In the genomic region with DNA sequence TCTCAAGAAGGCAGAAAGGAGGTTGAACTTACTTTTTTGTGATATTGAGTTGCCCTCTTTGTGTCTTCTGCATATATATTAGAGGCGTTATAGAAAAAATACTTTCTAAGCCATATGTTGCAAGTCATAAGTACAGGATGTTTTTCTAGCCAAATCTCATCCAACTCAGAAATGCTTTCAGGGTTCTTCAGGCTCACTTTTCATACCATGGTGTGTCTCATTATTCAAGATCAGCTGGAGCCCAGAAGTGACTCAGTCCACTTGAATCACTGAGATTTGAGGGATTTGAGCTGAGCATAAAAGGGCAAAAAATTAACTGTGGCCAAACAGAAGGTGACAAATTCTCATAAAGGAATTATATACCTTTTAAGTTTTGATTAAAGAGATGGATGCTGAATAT, we compare ENCODE assay signal across 13 cellular contexts.
DNase-seq lines count a peak whose midpoint lies in the region; ATAC-seq, FAIRE-seq and TF ChIP-seq lines count a peak whose summit lies in the region.
"Had no signal": no experiment of that assay in that cellular context is flagged by ENCODE, and none has a peak within 500 bp of the region (broad histone marks: within the 10 kb centered on the region; RNA-seq: fewer than 3 reads in every experiment).

No MANE protein-coding gene starts in this region.

- H3K79me1 ChIP-seq in mesenchymal stem cell (replicated peaks; ENCODE audit: low read length, poor library complexity, severe bottlenecking): no peaks in the 10 kb centered on the region

- H2BK5ac ChIP-seq in mesenchymal stem cell (ENCODE audit: low read depth, low read length, poor library complexity, severe bottlenecking): no peak overlapping the region

- H3K9ac ChIP-seq in HUES48 (ENCODE audit: low read depth, low read length): no peak overlapping the region
- peak overlapping the region; percentile 78 for H3K9ac ChIP-seq in mesenchymal stem cell (ENCODE audit: low read length)
- H3K9ac ChIP-seq: neural progenitor cell had no signal

- H2BK15ac ChIP-seq in mesenchymal stem cell (ENCODE audit: low read depth, poor library complexity, severe bottlenecking): no peak overlapping the region

- no peak for FAIRE-seq in D721Med (lab: Jason Lieb, UNC)

- H3K9me3 ChIP-seq in HUES48 (ENCODE audit: control insufficient read depth, insufficient read depth, low read length) (no peaks in the 10 kb centered on the region), mesenchymal stem cell (ENCODE audit: control insufficient read depth, low read length) (no peaks in the 10 kb centered on the region), WERI-Rb-1 (ENCODE audit: severe bottlenecking) (no peaks in the 10 kb centered on the region)
- H3K9me3 ChIP-seq: HAP-1 had no signal

- no peak overlapping the region for H3K23ac ChIP-seq in mesenchymal stem cell (ENCODE audit: low read length in 2 of 2)

- in situ Hi-C loops in KBM-7 (cut with MboI; ENCODE audit: low pct_unique_long_range_greater_than_20kb, low sequenced_read_pairs): no loop called here

- H3K4me3 ChIP-seq in HUES48 (ENCODE audit: low read depth, low read length): no peak overlapping the region
- no peak overlapping the region for H3K4me3 ChIP-seq in cardiac fibroblast (replicated peaks in 1 of 2; ENCODE audit: low read depth in 2 of 2, low read length in 2 of 2)
- H3K4me3 ChIP-seq in mesenchymal stem cell (ENCODE audit: insufficient read depth in 1 of 2, low read depth in 1 of 2, low read length in 2 of 2): peak overlapping the region in 1 of 2 experiments; percentile 22
- H3K4me3 ChIP-seq in WERI-Rb-1 (ENCODE audit: low read depth, low read length): no peak overlapping the region
- H3K4me3 ChIP-seq: HAP-1, neural progenitor cell had no signal

- H3K27ac ChIP-seq in HUES48 (ENCODE audit: low read depth, low read length) (peak overlapping the region; percentile 76), mesenchymal stem cell (ENCODE audit: low read length, poor library complexity, severe bottlenecking) (peak overlapping the region; percentile 92), WERI-Rb-1 (no peak overlapping the region)
- H3K27ac ChIP-seq: neural progenitor cell had no signal

- H4K91ac ChIP-seq in mesenchymal stem cell (ENCODE audit: low read length): no peak overlapping the region

- WGBS in mesenchymal stem cell: no CpG with 5 or more reads among the region's 1 CpG

- no peak overlapping the region for H4K8ac ChIP-seq in mesenchymal stem cell (ENCODE audit: low read length)

- DNase-seq in AG08395 (ENCODE audit: low spot score) (peak; percentile 67), cardiac fibroblast (ENCODE audit: low read depth in 2 of 2) (peak; percentile 71 to 96), mesenchymal stem cell (peak; percentile 90), D721Med (ENCODE audit: insufficient read length, low spot score) (no peak), KBM-7 (no peak), WERI-Rb-1 (no peak)
- DNase-seq: CD4-positive, CD25-positive, alpha-beta regulatory T cell; stimulated activated CD4-positive, alpha-beta T cell treated with anti-CD3 and anti-CD28 coated beads, Interleukin-2, amount 100 ng/mL, for 24 hours; stimulated activated naive CD8-positive, alpha-beta T cell treated with anti-CD3 and anti-CD28 coated beads, Interleukin-15, amount 100 ng/mL, for 72 hours had no signal

- H3K4me1 ChIP-seq in HUES48 (ENCODE audit: control insufficient read depth, insufficient read depth, low read length) (0 out of 2 replicates have a peak, but pooled peaks cover 6% of the 10 kb centered on the region), mesenchymal stem cell (ENCODE audit: control insufficient read depth, insufficient read depth, low read depth, low read length) (peaks cover 22% of the 10 kb centered on the region)
- H3K4me1 ChIP-seq: HAP-1, neural progenitor cell had no signal

- no peak for ATAC-seq in GM21528 (IDR thresholded peaks at IDR 0.05; ENCODE audit: low FRiP score, unreplicated experiment)
- ATAC-seq: stimulated activated naive CD8-positive, alpha-beta T cell treated with anti-CD3 and anti-CD28 coated beads, Interleukin-15, amount 100 ng/mL, for 72 hours had no signal

- H3K27me3 ChIP-seq in HUES48 (ENCODE audit: control insufficient read depth, insufficient read depth, low read length) (no peaks in the 10 kb centered on the region), mesenchymal stem cell (ENCODE audit: control insufficient read depth in 1 of 2, insufficient read depth in 1 of 2, low read length in 2 of 2) (no peaks in the 10 kb centered on the region), WERI-Rb-1 (ENCODE audit: insufficient read depth, low read depth, severe bottlenecking) (peaks cover 2% of the 10 kb centered on the region)
- H3K27me3 ChIP-seq: neural progenitor cell had no signal

- H3K4me2 ChIP-seq in mesenchymal stem cell (ENCODE audit: low read length, poor library complexity, severe bottlenecking): no peak overlapping the region
- H3K4me2 ChIP-seq: neural progenitor cell had no signal

- TF ChIP-seq CTCF in cardiac fibroblast (IDR thresholded peaks at IDR 0.05; ENCODE audit: low read depth, low read length) (no peak), D721Med (IDR thresholded peaks at IDR 0.05; ENCODE audit: insufficient read depth, missing control alignments) (no peak), WERI-Rb-1 (IDR thresholded peaks at IDR 0.05; ENCODE audit: low read depth, low read length) (no peak)

- no peak overlapping the region for H2AFZ ChIP-seq in mesenchymal stem cell (ENCODE audit: low read depth, low read length)
- H2AFZ ChIP-seq: neural progenitor cell had no signal

- H3K4ac ChIP-seq in mesenchymal stem cell (ENCODE audit: low read depth in 1 of 2, low read length in 2 of 2): no peak overlapping the region

- no peak overlapping the region for H3K18ac ChIP-seq in mesenchymal stem cell (ENCODE audit: low read depth in 1 of 2, low read length in 2 of 2)

- H2BK120ac ChIP-seq in mesenchymal stem cell (ENCODE audit: low read depth, low read length): no peak overlapping the region

- H3K14ac ChIP-seq in mesenchymal stem cell (ENCODE audit: low read length in 2 of 2): no peak overlapping the region

- no peak overlapping the region for H2AK5ac ChIP-seq in mesenchymal stem cell (ENCODE audit: low read length, severe bottlenecking)

- H2BK12ac ChIP-seq in mesenchymal stem cell (ENCODE audit: low read length in 2 of 2): no peak overlapping the region

- no peaks in the 10 kb centered on the region for H3K36me3 ChIP-seq in HUES48 (ENCODE audit: control insufficient read depth, insufficient read depth, low read length)
- H3K36me3 ChIP-seq in mesenchymal stem cell (ENCODE audit: control insufficient read depth in 1 of 2, insufficient read depth in 2 of 2, low read depth in 1 of 2, low read length in 2 of 2): no peaks in the 10 kb centered on the region
- no peaks in the 10 kb centered on the region for H3K36me3 ChIP-seq in WERI-Rb-1
- H3K36me3 ChIP-seq: HAP-1, neural progenitor cell had no signal

Comparison
In these comparisons a context has a peak if more than half of its experiments do, and no peak if none do; other contexts are left out.
1. DNase-seq: peak in AG08395 (single experiment), cardiac fibroblast (2 of 2) and mesenchymal stem cell (single experiment); none in D721Med (single experiment), KBM-7 (single experiment) and WERI-Rb-1 (single experiment).